Comparison of ENCODE assay signal across 18 cellular contexts in genomic region chr1:204013052-204013451, GRCh38.
"Had no signal": no experiment of that assay in that cellular context is flagged by ENCODE, and none has a peak within 500 bp of the region (broad histone marks: within the 10 kb centered on the region; RNA-seq: fewer than 3 reads in every experiment).

No MANE protein-coding gene starts in this region.

- H3K36me3 Mint-ChIP-seq: mesothelial cell of epicardium; natural killer cell; stimulated activated memory B cell treated with anti-CD40 and anti-IgM and Interleukin-4, amounts not matched to agents 10 μg/mL and 1 μg/mL and 100 μg/mL, for 72 hours had no signal

- H3K4me3 ChIP-seq: heart right ventricle, psoas muscle, right lobe of liver, tibial artery, upper lobe of left lung, vagina had no signal

- H3K4me1 Mint-ChIP-seq: natural killer cell; stimulated activated memory B cell treated with anti-CD40 and anti-IgM and Interleukin-4, amounts not matched to agents 10 μg/mL and 1 μg/mL and 100 μg/mL, for 72 hours had no signal

- H3K9me3 ChIP-seq: heart right ventricle, psoas muscle, right lobe of liver, tibial artery, upper lobe of left lung, vagina had no signal

- DNase-seq: effector memory CD4-positive, alpha-beta T cell; heart right ventricle; hypothalamus; kidney glomerular epithelial cell; mammary epithelial cell; natural killer cell; psoas muscle; retina; right lobe of liver; stimulated activated CD4-positive, alpha-beta T cell treated with anti-CD3 and anti-CD28 coated beads, Interleukin-4, amount 100 ng/mL, for 24 hours; tibial artery; upper lobe of left lung had no signal

- H3K27me3 Mint-ChIP-seq: stimulated activated memory B cell treated with anti-CD40 and anti-IgM and Interleukin-4, amounts not matched to agents 10 μg/mL and 1 μg/mL and 100 μg/mL, for 72 hours had no signal

- H3K27ac Mint-ChIP-seq: mesothelial cell of epicardium; natural killer cell; stimulated activated memory B cell treated with anti-CD40 and anti-IgM and Interleukin-4, amounts not matched to agents 10 μg/mL and 1 μg/mL and 100 μg/mL, for 72 hours; stimulated activated naive CD8-positive, alpha-beta T cell treated with anti-CD3 and anti-CD28 coated beads, Interleukin-15, Interleukin-2, amounts not matched to agents 100 ng/mL and 50 ng/mL, for 24 hours had no signal

- H3K4me1 ChIP-seq: heart right ventricle, psoas muscle, right lobe of liver, tibial artery, upper lobe of left lung, vagina had no signal

- H3K9me3 Mint-ChIP-seq: mesothelial cell of epicardium; natural killer cell; neural crest cell; stimulated activated memory B cell treated with anti-CD40 and anti-IgM and Interleukin-4, amounts not matched to agents 10 μg/mL and 1 μg/mL and 100 μg/mL, for 72 hours; stimulated activated naive CD8-positive, alpha-beta T cell treated with anti-CD3 and anti-CD28 coated beads, Interleukin-15, Interleukin-2, amounts not matched to agents 100 ng/mL and 50 ng/mL, for 24 hours had no signal

- H3K27ac ChIP-seq: heart right ventricle, psoas muscle, right lobe of liver, tibial artery, upper lobe of left lung, vagina had no signal

- ATAC-seq: esophagus mucosa; heart right ventricle; natural killer cell; psoas muscle; right lobe of liver; stimulated activated memory B cell treated with anti-CD40 and anti-IgM and Interleukin-4, amounts not matched to agents 10 μg/mL and 1 μg/mL and 100 μg/mL, for 72 hours had no signal

- H3K36me3 ChIP-seq: heart right ventricle, right lobe of liver, tibial artery, upper lobe of left lung, vagina had no signal

- H3K4me3 Mint-ChIP-seq: mesothelial cell of epicardium; natural killer cell; neural crest cell; stimulated activated memory B cell treated with anti-CD40 and anti-IgM and Interleukin-4, amounts not matched to agents 10 μg/mL and 1 μg/mL and 100 μg/mL, for 72 hours; stimulated activated naive CD8-positive, alpha-beta T cell treated with anti-CD3 and anti-CD28 coated beads, Interleukin-15, Interleukin-2, amounts not matched to agents 100 ng/mL and 50 ng/mL, for 24 hours had no signal

- H3K27me3 ChIP-seq: right lobe of liver, tibial artery, upper lobe of left lung, vagina had no signal
